In the genomic region with DNA sequence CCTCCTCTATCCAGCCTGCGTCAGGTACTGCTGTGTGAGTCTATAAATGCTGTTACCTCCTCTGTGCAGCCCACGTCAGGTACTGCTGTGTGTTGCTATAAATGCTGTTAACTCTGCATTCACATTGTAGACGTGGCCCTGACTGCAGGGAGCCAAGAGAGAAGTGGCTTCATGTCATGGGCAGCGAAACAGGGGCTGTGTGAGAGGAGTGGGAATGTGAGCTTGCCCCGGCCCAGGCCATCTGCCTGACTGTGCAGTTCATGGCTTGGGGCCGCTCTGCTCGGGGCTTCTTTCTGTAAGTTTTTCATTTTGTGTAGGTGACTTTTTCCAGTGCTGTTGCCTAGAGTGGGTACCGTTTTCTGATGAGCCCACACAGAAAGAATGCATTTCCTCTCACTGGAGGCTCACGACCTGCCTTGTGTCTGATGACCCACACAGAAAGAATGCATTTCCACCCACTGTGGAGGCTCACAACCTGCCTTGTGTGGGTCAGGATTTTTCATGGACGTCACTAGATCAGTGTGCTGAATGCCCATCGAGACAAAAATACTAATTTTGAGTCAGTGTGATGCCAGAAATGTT, we compare ENCODE assay signal across 11 cellular contexts.
DNase-seq lines count a peak whose midpoint lies in the region; ATAC-seq lines count a peak whose summit lies in the region.
"Had no signal": no experiment of that assay in that cellular context is flagged by ENCODE, and none has a peak within 500 bp of the region (broad histone marks: within the 10 kb centered on the region; RNA-seq: fewer than 3 reads in every experiment).

No MANE protein-coding gene starts in this region.

- ATAC-seq in stimulated activated naive CD8-positive, alpha-beta T cell treated with anti-CD3 and anti-CD28 coated beads, Interleukin-15, Interleukin-2, amounts not matched to agents 100 U/mL and 50 U/mL, for 24 hours, result no peak
- no peak for ATAC-seq in HG02763 (IDR thresholded peaks at IDR 0.05; ENCODE audit: unreplicated experiment)
- no peak for ATAC-seq in GM21367 (IDR thresholded peaks at IDR 0.05; ENCODE audit: unreplicated experiment)

- DNase-seq in A172 (ENCODE audit: low spot score), result peak; percentile 87
- peak; percentile 71 for DNase-seq in HT1080 (ENCODE audit: low read depth)
- peak; percentile 89 for DNase-seq in astrocyte of the hippocampus (ENCODE audit: low read depth, low spot score)
- DNase-seq in glomerular visceral epithelial cell (ENCODE audit: extremely low spot score), result peak; percentile 80
- no peak for DNase-seq in NCI-H1417 treated with DMSO at 0.1 percent for 48 hours (lab: John Stamatoyannopoulos, UW)
- DNase-seq in stimulated activated naive CD8-positive, alpha-beta T cell treated with anti-CD3 and anti-CD28 coated beads, Interleukin-15, Interleukin-2, amounts not matched to agents 100 U/mL and 50 U/mL, for 24 hours, result no peak
- DNase-seq: aorta, NCI-H2029, substantia nigra had no signal

Comparison
In these comparisons a context has a peak if more than half of its experiments do, and no peak if none do; other contexts are left out.
1. DNase-seq: peak in A172 (single experiment), HT1080 (single experiment), astrocyte of the hippocampus (single experiment) and glomerular visceral epithelial cell (single experiment); none in NCI-H1417 treated with DMSO at 0.1 percent for 48 hours (single experiment) and stimulated activated naive CD8-positive, alpha-beta T cell treated with anti-CD3 and anti-CD28 coated beads, Interleukin-15, Interleukin-2, amounts not matched to agents 100 U/mL and 50 U/mL, for 24 hours (single experiment).